ENCODE assay signal across 8 cellular contexts in the genomic region with DNA sequence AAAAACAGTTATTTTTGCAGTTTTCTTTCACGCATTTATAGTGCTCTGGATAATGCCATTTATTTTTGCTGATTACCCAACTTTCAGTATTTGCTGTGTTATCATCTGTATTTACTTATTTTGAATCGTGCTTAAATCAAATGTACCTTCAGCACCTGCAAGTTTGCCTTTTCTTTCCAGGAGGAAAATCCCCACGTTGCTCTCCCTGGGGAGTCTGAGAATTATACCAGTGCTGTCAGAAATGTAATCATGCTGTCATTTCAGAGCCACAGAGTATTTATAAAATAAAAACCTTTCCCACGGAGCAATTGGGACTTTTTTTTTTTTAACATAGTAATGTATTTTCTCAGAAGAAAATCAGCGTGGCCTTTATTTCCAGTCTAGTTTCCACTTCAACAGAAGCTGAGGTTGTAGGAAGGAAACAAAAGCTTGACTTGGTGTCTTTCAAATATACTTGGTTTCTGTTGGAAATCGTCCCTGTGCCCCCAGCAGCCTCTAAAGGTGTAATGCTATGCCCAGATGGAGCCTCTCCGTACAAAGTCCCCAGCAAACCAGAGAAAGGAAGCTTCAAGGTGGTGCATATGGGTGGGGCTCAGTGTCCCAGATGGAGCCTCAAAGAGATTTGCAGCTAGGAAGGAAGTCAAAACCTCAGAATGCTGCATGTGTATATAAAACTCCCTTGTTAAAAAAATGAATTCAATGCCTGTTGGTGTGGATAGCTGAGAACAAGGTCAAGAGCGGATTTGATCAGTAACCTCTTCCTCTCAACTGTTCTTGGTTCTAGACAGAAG. TPM values are rescaled to one million over a fixed set of nuclear protein-coding genes. Genes with fewer than 3 reads are reported as not detected.
DNase-seq lines count a peak whose midpoint lies in the region; ATAC-seq and FAIRE-seq lines count a peak whose summit lies in the region.
"Had no signal": no experiment of that assay in that cellular context is flagged by ENCODE, and none has a peak within 500 bp of the region (broad histone marks: within the 10 kb centered on the region; RNA-seq: fewer than 3 reads in every experiment).

No MANE protein-coding gene starts in this region.

- H4K8ac ChIP-seq in neuronal stem cell (ENCODE audit: low read depth, low read length) = no peak overlapping the region

- peaks cover 13 to 93% (median 42%) of the 10 kb centered on the region in 3 experiments for H3K27me3 ChIP-seq in neuronal stem cell (ENCODE audit: control insufficient read depth in 3 of 3, insufficient read depth in 3 of 3, low read depth in 1 of 3, low read length in 3 of 3)

- no peak overlapping the region for H3K4me2 ChIP-seq in neuronal stem cell (ENCODE audit: insufficient read depth, low read length, poor library complexity, severe bottlenecking)

- H2BK15ac ChIP-seq in neuronal stem cell (ENCODE audit: low read length) = no peak overlapping the region

- no peak overlapping the region for H3K9ac ChIP-seq in neuronal stem cell (ENCODE audit: low read depth, low read length, poor library complexity)

- whole genome bisulfite sequencing in neuronal stem cell (ENCODE audit: extremely low coverage in 2 of 2, insufficient read length in 2 of 2, insufficient replicate concordance in 1 of 2), 2 donors = no CpG with 5 or more reads among the region's 8 CpGs

- no peaks in the 10 kb centered on the region for H3K79me1 ChIP-seq in neuronal stem cell (ENCODE audit: low read depth, low read length)

- peaks cover 0 to 8% of the 10 kb centered on the region in 2 donors for H3K9me3 ChIP-seq in neuronal stem cell (replicated peaks in 1 of 2; ENCODE audit: control insufficient read depth in 2 of 2, insufficient read depth in 1 of 2, low read depth in 1 of 2, low read length in 2 of 2)

- no peak overlapping the region for H4K91ac ChIP-seq in neuronal stem cell (ENCODE audit: low read depth, low read length, poor library complexity)

- H3K4ac ChIP-seq in neuronal stem cell (ENCODE audit: low read length) = no peak overlapping the region

- no peak overlapping the region for H2AK5ac ChIP-seq in neuronal stem cell (ENCODE audit: low read depth, low read length)

- FAIRE-seq in GM19239 (lab: Jason Lieb, UNC) = peak; percentile 14

- H3K4me1 ChIP-seq in neuronal stem cell (ENCODE audit: control insufficient read depth in 2 of 2, insufficient read depth in 1 of 2, low read depth in 1 of 2, low read length in 2 of 2) = peaks cover 4 to 7% of the 10 kb centered on the region in 2 donors

- H3K27ac ChIP-seq in neuronal stem cell (replicated peaks; ENCODE audit: low read length) = no peak overlapping the region

- no peak overlapping the region for H3K23ac ChIP-seq in neuronal stem cell (ENCODE audit: low read depth, low read length, poor library complexity)

- no peak overlapping the region for H2BK5ac ChIP-seq in neuronal stem cell (ENCODE audit: low read length)

- H3K18ac ChIP-seq in neuronal stem cell (ENCODE audit: low read length) = no peak overlapping the region

- H2AFZ ChIP-seq in neuronal stem cell (ENCODE audit: low read length) = peak overlapping the region; percentile 100

- ATAC-seq in GM21737 (IDR thresholded peaks at IDR 0.05; ENCODE audit: unreplicated experiment) = no peak

- H3K14ac ChIP-seq in neuronal stem cell (ENCODE audit: low read length) = no peak overlapping the region

- H3K4me3 ChIP-seq in neuronal stem cell (ENCODE audit: low read length in 2 of 2) = no peak overlapping the region

- H2BK12ac ChIP-seq in neuronal stem cell (ENCODE audit: low read length) = no peak overlapping the region

- no peak for DNase-seq in GM19239 (ENCODE audit: insufficient read length, low spot score)
- DNase-seq in NOMO-1 treated with DMSO at 0.1 percent for 48 hours (lab: John Stamatoyannopoulos, UW; ENCODE audit: unreplicated experiment) = peak; percentile 52
- peak; percentile 31 for DNase-seq in cerebellar cortex (ENCODE audit: low spot score)
- DNase-seq in neuronal stem cell (ENCODE audit: low spot score) = no peak
- no peak for DNase-seq in DMS153 treated with DMSO at 0.1 percent for 48 hours (lab: John Stamatoyannopoulos, UW; ENCODE audit: unreplicated experiment)
- no peak for DNase-seq in DMS153 (lab: John Stamatoyannopoulos, UW)
- DNase-seq: activated CD4-positive, alpha-beta T cell treated with anti-CD3 and anti-CD28 coated beads for 1 hour had no signal

- H2BK120ac ChIP-seq in neuronal stem cell (ENCODE audit: low read depth, low read length) = no peak overlapping the region

- H3K36me3 ChIP-seq in neuronal stem cell (replicated peaks in 1 of 2; ENCODE audit: control insufficient read depth in 2 of 2, insufficient read depth in 2 of 2, low read length in 2 of 2) = no peaks in the 10 kb centered on the region

RNA-seq across cellular contexts. Expression of a gene that starts 2.1 kb away (rescaled TPM):
- polyA plus RNA-seq in neuronal stem cell (2013, experiment 1 of 2) = 0.22 TPM
- 0.21 TPM for polyA plus RNA-seq in neuronal stem cell (2013, experiment 2 of 2)

RNA-seq across cellular contexts. Expression of a gene that starts 24.5 kb away (rescaled TPM):
- 4.0 TPM for polyA plus RNA-seq in neuronal stem cell (2013, experiment 1 of 2)
- 3.6 TPM for polyA plus RNA-seq in neuronal stem cell (2013, experiment 2 of 2)

Comparison
In these comparisons a context has a peak if more than half of its experiments do, and no peak if none do; other contexts are left out.
1. DNase-seq: peak in NOMO-1 treated with DMSO at 0.1 percent for 48 hours (single experiment) and cerebellar cortex (single experiment); none in GM19239 (single experiment), neuronal stem cell (single experiment), DMS153 treated with DMSO at 0.1 percent for 48 hours (single experiment) and DMS153 (single experiment).